9 cellular contexts compared by ENCODE assay signal in the genomic region with DNA sequence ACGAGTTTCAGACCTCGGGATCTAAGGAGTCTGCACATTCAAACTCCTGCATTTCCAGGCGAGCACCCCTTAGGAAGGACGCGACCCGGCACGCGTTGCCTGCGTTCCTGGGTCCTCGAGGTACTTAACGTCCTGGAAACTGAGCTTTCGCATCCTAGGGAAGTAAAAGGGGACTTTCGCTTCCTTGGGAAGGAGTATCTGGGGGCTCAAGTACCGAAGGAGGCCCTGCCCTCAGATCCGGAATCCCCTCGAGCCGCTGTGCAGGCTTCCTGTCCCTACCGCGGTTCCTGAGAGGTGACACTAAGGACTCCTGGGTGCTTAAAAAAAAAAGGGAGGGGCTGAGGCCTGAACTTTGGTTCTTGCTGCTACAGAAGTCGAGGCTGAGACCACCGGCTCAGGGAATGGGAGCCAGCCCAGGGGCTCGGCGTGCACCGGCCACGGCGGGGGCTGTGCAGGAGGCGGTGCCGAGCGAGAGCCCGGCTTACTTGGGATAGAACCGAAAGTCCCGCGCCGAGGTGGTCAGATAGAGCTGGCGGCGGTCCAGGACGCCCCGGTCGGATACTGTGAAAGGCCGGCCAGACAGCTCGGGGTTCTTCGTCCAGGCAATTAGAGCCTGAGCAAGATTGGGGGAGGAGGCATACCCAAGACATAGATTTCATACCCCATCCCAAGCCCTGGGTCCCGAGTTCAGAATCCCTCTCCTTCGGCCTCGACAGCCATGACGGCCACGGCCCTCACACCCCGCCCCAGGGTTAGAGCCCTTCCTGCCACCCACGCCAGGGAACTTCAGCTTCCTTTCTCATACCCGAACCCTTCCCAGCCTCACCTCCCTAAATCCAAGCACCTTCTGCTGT. TPM values are rescaled to one million over a fixed set of nuclear protein-coding genes. Genes with fewer than 3 reads are reported as not detected.
A peak's percentile ranks its signal among the peaks of the same experiment; 100 is the strongest.
DNase-seq lines count a peak whose midpoint lies in the region; ATAC-seq, FAIRE-seq and TF ChIP-seq lines count a peak whose summit lies in the region.
"Not testable (repeated sequence)": the region's sequence is repeated elsewhere in the genome, so short reads cannot be mapped to it uniquely, and the experiment has no call there.
"Had no signal": no experiment of that assay in that cellular context is flagged by ENCODE, and none has a peak within 500 bp of the region (broad histone marks: within the 10 kb centered on the region; RNA-seq: fewer than 3 reads in every experiment).

No MANE protein-coding gene starts in this region.

- H3K4me3 Mint-ChIP-seq in T-helper 1 cell treated with Interleukin-12 subunit alpha and Interleukin-12 subunit beta and Interleukin-4 antibody, amounts not matched to agents 30 μg/mL and 1 μg/mL, for 36 hours, result peak overlapping the region; percentile 85

- in situ Hi-C loops in KBM-7 (cut with MboI; ENCODE audit: low pct_unique_long_range_greater_than_20kb, low sequenced_read_pairs); HepG2 (cut with HindIII; ENCODE audit: extremely low pct_ligation_motif_present, low pct_unique_long_range_greater_than_20kb): not testable (repeated sequence)

- not testable (repeated sequence) for TF ChIP-seq RAD21 in HepG2 (CRISPR knock-in tag; IDR thresholded peaks at IDR 0.05)

- not testable (repeated sequence) for TF ChIP-seq POLR2A in esophagus squamous epithelium (IDR thresholded peaks at IDR 0.05); HepG2 (IDR thresholded peaks at IDR 0.05; ENCODE audit: insufficient read depth in 1 of 2, low read depth in 2 of 2, low read length in 2 of 2); prostate gland (IDR thresholded peaks at IDR 0.05); upper lobe of left lung (IDR thresholded peaks at IDR 0.05)

- FAIRE-seq in HepG2 (lab: Jason Lieb, UNC), result not testable (repeated sequence)

- H3K27me3 ChIP-seq in adipocyte (replicated peaks; ENCODE audit: control insufficient read depth, insufficient read depth, low read length) (peaks cover 13% of the 10 kb centered on the region), esophagus squamous epithelium (peaks cover 0 to 38% (median 0%) of the 10 kb centered on the region in 4 donors), HepG2 (ENCODE audit: control insufficient read depth in 1 of 2, insufficient read depth in 2 of 2, low read length in 2 of 2) (peaks cover 0 to 25% of the 10 kb centered on the region in 2 experiments; a peak in 3 of 5 replicates)
- not testable (repeated sequence) for H3K27me3 ChIP-seq in prostate gland (replicated peaks; ENCODE audit: insufficient read depth); upper lobe of left lung

- BruUV-seq in HepG2 (replicated peaks; lab: Mats Ljungman, UMichigan), result not testable (repeated sequence)

- not testable (repeated sequence) for H3K27ac ChIP-seq in esophagus squamous epithelium; HepG2 (ENCODE audit: extremely low read length, insufficient read depth, low read length); prostate gland
- H3K27ac ChIP-seq in upper lobe of left lung, result peak overlapping the region in 1 of 4 donors; percentile 37

- not testable (repeated sequence) for H3K9me3 ChIP-seq in adipocyte (ENCODE audit: control insufficient read depth, low read length); esophagus squamous epithelium; HepG2 (ENCODE audit: low read length); prostate gland; upper lobe of left lung

- POLR2A ChIA-PET in HepG2 (lab: Yijun Ruan, JAX), result interaction anchor here (0.8 to 2.9 kb wide), 4 partner anchors 13 to 107 kb away, joined by 3 to 21 read pairs (median 4); a partner anchor contains a TSS

- WGBS in esophagus squamous epithelium, 2 donors, result 1 to 13% methylated on average over 25 to 27 of the region's 50 CpGs
- WGBS in HepG2 (ENCODE audit: low lambda C conversion rate), result 4% methylated on average over 16 of the region's 50 CpGs
- WGBS in prostate gland, result 5% methylated on average over 50 of the region's 50 CpGs
- WGBS in upper lobe of left lung, 2 donors, result 4 to 6% methylated on average over 36 to 49 of the region's 50 CpGs

- H3K9ac ChIP-seq in adipocyte (ENCODE audit: low read length), result peak overlapping the region; percentile 51
- peak overlapping the region; percentile 54; the same call in 1 of the 2 replicates for H3K9ac ChIP-seq in HepG2 (ENCODE audit: insufficient read depth, low read depth, low read length)

- not testable (repeated sequence) for H3K4me1 ChIP-seq in adipocyte (ENCODE audit: control insufficient read depth, insufficient read depth, low read length); prostate gland (replicated peaks)
- H3K4me1 ChIP-seq in esophagus squamous epithelium, result peaks cover 0 to 35% (median 20%) of the 10 kb centered on the region in 3 donors
- H3K4me1 ChIP-seq in HepG2 (ENCODE audit: insufficient read depth, low read length), result peaks cover 27% of the 10 kb centered on the region
- H3K4me1 ChIP-seq in upper lobe of left lung, result peaks cover 15 to 27% (median 24%) of the 10 kb centered on the region in 4 donors

- CTCF ChIA-PET in HepG2 (lab: Yijun Ruan, JAX; ENCODE audit: low intra/inter-chr PET ratio, low total read pairs), result not testable (repeated sequence)

- peaks cover 30% of the 10 kb centered on the region for H3K27me3 Mint-ChIP-seq in T-helper 1 cell treated with Interleukin-12 subunit alpha and Interleukin-12 subunit beta and Interleukin-4 antibody, amounts not matched to agents 30 μg/mL and 1 μg/mL, for 36 hours (ENCODE audit: low read depth)

- peak overlapping the region; percentile 15 for H3K27ac Mint-ChIP-seq in T-helper 1 cell treated with Interleukin-12 subunit alpha and Interleukin-12 subunit beta and Interleukin-4 antibody, amounts not matched to agents 30 μg/mL and 1 μg/mL, for 36 hours

- peak; percentile 45 for ATAC-seq in HepG2
- peak in 1 of 2 donors; percentile 57 for ATAC-seq in upper lobe of left lung (ENCODE audit: low FRiP score in 2 of 2)

- H3K4me3 ChIP-seq in adipocyte (ENCODE audit: low read length), result peak overlapping the region; percentile 69
- peak overlapping the region; percentile 21 to 68 (median 48) for H3K4me3 ChIP-seq in esophagus squamous epithelium
- peak overlapping the region; percentile 37 to 63 (median 53) for H3K4me3 ChIP-seq in HepG2 (replicated peaks in 1 of 3; ENCODE audit: insufficient read depth in 1 of 3, low read depth in 2 of 3, low read length in 3 of 3)
- peak overlapping the region; percentile 16 to 35 for H3K4me3 ChIP-seq in prostate gland
- H3K4me3 ChIP-seq in upper lobe of left lung, result peak overlapping the region; percentile 5 to 60 (median 48)

- H3K4me2 ChIP-seq in HepG2 (ENCODE audit: low read depth, low read length), result peak overlapping the region; percentile 98

- intact Hi-C loops in esophagus squamous epithelium (cut with DNase I); HepG2 (cut with micrococcal nuclease; ENCODE audit: unreplicated experiment); prostate gland (cut with DNase I): not testable (repeated sequence)

- H3K36me3 ChIP-seq in adipocyte (ENCODE audit: control insufficient read depth, insufficient read depth, low read length, severe bottlenecking) (peaks cover 21% of the 10 kb centered on the region), esophagus squamous epithelium (peaks cover 0 to 33% (median 5%) of the 10 kb centered on the region in 3 donors), HepG2 (replicated peaks in 1 of 2; ENCODE audit: control insufficient read depth in 1 of 2, insufficient read depth in 2 of 2, low read length in 2 of 2) (peaks cover 4 to 19% of the 10 kb centered on the region in 2 experiments; a peak in 4 of 5 replicates), upper lobe of left lung (peaks cover 0 to 26% (median 10%) of the 10 kb centered on the region in 4 donors)
- not testable (repeated sequence) for H3K36me3 ChIP-seq in prostate gland

- not testable (repeated sequence) for H4K20me1 ChIP-seq in HepG2 (ENCODE audit: insufficient read depth, low read length)

- peak; percentile 33 for DNase-seq in D341Med (ENCODE audit: low spot score)
- peak; percentile 32 for DNase-seq in KBM-7
- DNase-seq in adipocyte (ENCODE audit: low read depth), result peak; percentile 35
- DNase-seq in esophagus squamous epithelium (lab: John Stamatoyannopoulos, UW); HepG2 (ENCODE audit: low spot score); prostate gland (ENCODE audit: low spot score): not testable (repeated sequence)
- peak in 1 of 2 donors; percentile 88 for DNase-seq in upper lobe of left lung

- peaks cover 18% of the 10 kb centered on the region for H3K36me3 Mint-ChIP-seq in T-helper 1 cell treated with Interleukin-12 subunit alpha and Interleukin-12 subunit beta and Interleukin-4 antibody, amounts not matched to agents 30 μg/mL and 1 μg/mL, for 36 hours (ENCODE audit: low read depth)

- not testable (repeated sequence) for H2AFZ ChIP-seq in HepG2 (ENCODE audit: low read length)

- TF ChIP-seq EP300 in HepG2 (IDR thresholded peaks at IDR 0.05; ENCODE audit: low read depth in 2 of 2, low read length in 2 of 2); HepG2 (CRISPR knock-in tag; IDR thresholded peaks at IDR 0.05; ENCODE audit: borderline replicate concordance); upper lobe of left lung (IDR thresholded peaks at IDR 0.05): not testable (repeated sequence)

- H3K79me2 ChIP-seq in HepG2 (ENCODE audit: insufficient read depth, low read length), result not testable (repeated sequence)

- TF ChIP-seq CTCF in esophagus squamous epithelium (IDR thresholded peaks at IDR 0.05); HepG2 (CRISPR knock-in tag; IDR thresholded peaks at IDR 0.05); prostate gland (IDR thresholded peaks at IDR 0.05); upper lobe of left lung (IDR thresholded peaks at IDR 0.05): not testable (repeated sequence)

- peaks cover 14% of the 10 kb centered on the region for H3K4me1 Mint-ChIP-seq in T-helper 1 cell treated with Interleukin-12 subunit alpha and Interleukin-12 subunit beta and Interleukin-4 antibody, amounts not matched to agents 30 μg/mL and 1 μg/mL, for 36 hours (ENCODE audit: low read depth)

- not testable (repeated sequence) for H3K9me3 Mint-ChIP-seq in T-helper 1 cell treated with Interleukin-12 subunit alpha and Interleukin-12 subunit beta and Interleukin-4 antibody, amounts not matched to agents 30 μg/mL and 1 μg/mL, for 36 hours

RNA-seq across cellular contexts. Expression of a gene that starts 1.7 kb away (rescaled TPM):
- total RNA-seq in esophagus squamous epithelium (not detected), HepG2 (2016; rRNA removed; fragmentation: Illumina TruSeq; extraction: Trizol) (not detected in 2 replicates), prostate gland (1 to 10 TPM in 1 of 2 donors, not detected in 1; 5.2 TPM), upper lobe of left lung (under 1 TPM in 1 of 6 donors, not detected in 5; 0.77 TPM)
- total RNA-seq in HepG2 (2016; cell fraction: cytosol; rRNA removed; fragmentation: Illumina TruSeq; extraction: Trizol; ENCODE audit: low read depth), result not detected in 2 replicates
- not detected in 2 replicates for total RNA-seq in HepG2 (2016; cell fraction: insoluble cytoplasmic fraction; rRNA removed; fragmentation: Illumina TruSeq; extraction: Trizol)
- not detected in 2 replicates for total RNA-seq in HepG2 (2016; cell fraction: membrane; rRNA removed; fragmentation: Illumina TruSeq; extraction: Trizol)
- not detected in 2 replicates for total RNA-seq in HepG2 (2016; cell fraction: nucleus; rRNA removed; fragmentation: Illumina TruSeq; extraction: Trizol)
- 0.82 TPM in 1 of 2 replicates, not detected in the other for polyA plus RNA-seq in HepG2 (2011; rRNA removed)
- 0.26 and 0.31 TPM in 2 replicates for polyA plus RNA-seq in HepG2 (2011; cell fraction: cytosol; rRNA removed)
- polyA plus RNA-seq in HepG2 (2011; cell fraction: nucleus; rRNA removed), result 14.9 and 17.4 TPM in 2 replicates
- polyA plus RNA-seq in HepG2 (2012), result 0.75 and 0.87 TPM in 2 replicates
- not detected in 2 replicates for polyA plus RNA-seq in HepG2 (2016; cell fraction: cytosol; fragmentation: Illumina TruSeq; extraction: Trizol; ENCODE audit: low read depth)
- not detected in 2 replicates for polyA plus RNA-seq in HepG2 (2016; cell fraction: insoluble cytoplasmic fraction; fragmentation: Illumina TruSeq; extraction: Trizol; ENCODE audit: low read depth)
- polyA plus RNA-seq in HepG2 (2016; cell fraction: membrane; fragmentation: Illumina TruSeq; extraction: Trizol; ENCODE audit: low read depth), result not detected in 2 replicates
- polyA plus RNA-seq in HepG2 (2016; cell fraction: nucleus; fragmentation: Illumina TruSeq; extraction: Trizol; ENCODE audit: insufficient read depth, low read depth), result 1.2 TPM in 1 of 2 replicates, not detected in the other
- not detected in 2 replicates for polyA minus RNA-seq in HepG2 (2011; rRNA and poly(A)+ RNA removed; ENCODE audit: low replicate concordance)
- not detected in 2 replicates for polyA minus RNA-seq in HepG2 (2011; cell fraction: cytosol; rRNA and poly(A)+ RNA removed)
- polyA minus RNA-seq in HepG2 (2011; cell fraction: nucleus; rRNA and poly(A)+ RNA removed), result not detected in 2 replicates
- total RNA-seq: G401 had no signal

RNA-seq across cellular contexts. Expression of a gene that starts 5.5 kb away (rescaled TPM):
- total RNA-seq in esophagus squamous epithelium (not detected), HepG2 (2016; rRNA removed; fragmentation: Illumina TruSeq; extraction: Trizol) (not detected in 2 replicates), prostate gland (not detected), upper lobe of left lung (not detected)
- total RNA-seq in HepG2 (2016; cell fraction: cytosol; rRNA removed; fragmentation: Illumina TruSeq; extraction: Trizol; ENCODE audit: low read depth), result not detected in 2 replicates
- total RNA-seq in HepG2 (2016; cell fraction: insoluble cytoplasmic fraction; rRNA removed; fragmentation: Illumina TruSeq; extraction: Trizol), result not detected in 2 replicates
- total RNA-seq in HepG2 (2016; cell fraction: membrane; rRNA removed; fragmentation: Illumina TruSeq; extraction: Trizol), result not detected in 2 replicates
- total RNA-seq in HepG2 (2016; cell fraction: nucleus; rRNA removed; fragmentation: Illumina TruSeq; extraction: Trizol), result not detected in 2 replicates
- polyA plus RNA-seq in HepG2 (2011; rRNA removed), result not detected in 2 replicates
- not detected in 2 replicates for polyA plus RNA-seq in HepG2 (2011; cell fraction: cytosol; rRNA removed)
- 0.31 TPM in 1 of 2 replicates, not detected in the other for polyA plus RNA-seq in HepG2 (2011; cell fraction: nucleus; rRNA removed)
- polyA plus RNA-seq in HepG2 (2012), result not detected in 2 replicates
- not detected in 2 replicates for polyA plus RNA-seq in HepG2 (2016; cell fraction: cytosol; fragmentation: Illumina TruSeq; extraction: Trizol; ENCODE audit: low read depth)
- polyA plus RNA-seq in HepG2 (2016; cell fraction: insoluble cytoplasmic fraction; fragmentation: Illumina TruSeq; extraction: Trizol; ENCODE audit: low read depth), result not detected in 2 replicates
- not detected in 2 replicates for polyA plus RNA-seq in HepG2 (2016; cell fraction: membrane; fragmentation: Illumina TruSeq; extraction: Trizol; ENCODE audit: low read depth)
- polyA plus RNA-seq in HepG2 (2016; cell fraction: nucleus; fragmentation: Illumina TruSeq; extraction: Trizol; ENCODE audit: insufficient read depth, low read depth), result not detected in 2 replicates
- polyA minus RNA-seq in HepG2 (2011; rRNA and poly(A)+ RNA removed; ENCODE audit: low replicate concordance), result not detected in 2 replicates
- not detected in 2 replicates for polyA minus RNA-seq in HepG2 (2011; cell fraction: cytosol; rRNA and poly(A)+ RNA removed)
- not detected in 2 replicates for polyA minus RNA-seq in HepG2 (2011; cell fraction: nucleus; rRNA and poly(A)+ RNA removed)
- total RNA-seq: G401 had no signal

RNA-seq across cellular contexts. Expression of a gene that starts 13.1 kb away (rescaled TPM):
- not detected for total RNA-seq in esophagus squamous epithelium
- not detected in 2 replicates for total RNA-seq in HepG2 (2016; rRNA removed; fragmentation: Illumina TruSeq; extraction: Trizol)
- total RNA-seq in HepG2 (2016; cell fraction: cytosol; rRNA removed; fragmentation: Illumina TruSeq; extraction: Trizol; ENCODE audit: low read depth), result not detected in 2 replicates
- not detected in 2 replicates for total RNA-seq in HepG2 (2016; cell fraction: insoluble cytoplasmic fraction; rRNA removed; fragmentation: Illumina TruSeq; extraction: Trizol)
- not detected in 2 replicates for total RNA-seq in HepG2 (2016; cell fraction: membrane; rRNA removed; fragmentation: Illumina TruSeq; extraction: Trizol)
- not detected in 2 replicates for total RNA-seq in HepG2 (2016; cell fraction: nucleus; rRNA removed; fragmentation: Illumina TruSeq; extraction: Trizol)
- not detected in 2 replicates for polyA plus RNA-seq in HepG2 (2011; rRNA removed)
- not detected in 2 replicates for polyA plus RNA-seq in HepG2 (2011; cell fraction: cytosol; rRNA removed)
- not detected in 2 replicates for polyA plus RNA-seq in HepG2 (2011; cell fraction: nucleus; rRNA removed)
- not detected in 2 replicates for polyA plus RNA-seq in HepG2 (2012)
- polyA plus RNA-seq in HepG2 (2016; cell fraction: cytosol; fragmentation: Illumina TruSeq; extraction: Trizol; ENCODE audit: low read depth), result not detected in 2 replicates
- not detected in 2 replicates for polyA plus RNA-seq in HepG2 (2016; cell fraction: insoluble cytoplasmic fraction; fragmentation: Illumina TruSeq; extraction: Trizol; ENCODE audit: low read depth)
- polyA plus RNA-seq in HepG2 (2016; cell fraction: membrane; fragmentation: Illumina TruSeq; extraction: Trizol; ENCODE audit: low read depth), result not detected in 2 replicates
- polyA plus RNA-seq in HepG2 (2016; cell fraction: nucleus; fragmentation: Illumina TruSeq; extraction: Trizol; ENCODE audit: insufficient read depth, low read depth), result not detected in 2 replicates
- not detected in 2 replicates for polyA minus RNA-seq in HepG2 (2011; rRNA and poly(A)+ RNA removed; ENCODE audit: low replicate concordance)
- polyA minus RNA-seq in HepG2 (2011; cell fraction: cytosol; rRNA and poly(A)+ RNA removed), result not detected in 2 replicates
- not detected in 2 replicates for polyA minus RNA-seq in HepG2 (2011; cell fraction: nucleus; rRNA and poly(A)+ RNA removed)
- total RNA-seq in prostate gland, result not detected
- total RNA-seq in upper lobe of left lung, result not detected
- total RNA-seq: G401 had no signal

RNA-seq across cellular contexts. Expression of a gene that starts 18.1 kb away (rescaled TPM):
- total RNA-seq in esophagus squamous epithelium (not detected), HepG2 (2016; rRNA removed; fragmentation: Illumina TruSeq; extraction: Trizol) (not detected in 2 replicates), prostate gland (not detected), upper lobe of left lung (not detected)
- not detected in 2 replicates for total RNA-seq in HepG2 (2016; cell fraction: cytosol; rRNA removed; fragmentation: Illumina TruSeq; extraction: Trizol; ENCODE audit: low read depth)
- total RNA-seq in HepG2 (2016; cell fraction: insoluble cytoplasmic fraction; rRNA removed; fragmentation: Illumina TruSeq; extraction: Trizol), result not detected in 2 replicates
- total RNA-seq in HepG2 (2016; cell fraction: membrane; rRNA removed; fragmentation: Illumina TruSeq; extraction: Trizol), result not detected in 2 replicates
- total RNA-seq in HepG2 (2016; cell fraction: nucleus; rRNA removed; fragmentation: Illumina TruSeq; extraction: Trizol), result not detected in 2 replicates
- not detected in 2 replicates for polyA plus RNA-seq in HepG2 (2011; rRNA removed)
- polyA plus RNA-seq in HepG2 (2011; cell fraction: cytosol; rRNA removed), result not detected in 2 replicates
- not detected in 2 replicates for polyA plus RNA-seq in HepG2 (2011; cell fraction: nucleus; rRNA removed)
- polyA plus RNA-seq in HepG2 (2012), result not detected in 2 replicates
- not detected in 2 replicates for polyA plus RNA-seq in HepG2 (2016; cell fraction: cytosol; fragmentation: Illumina TruSeq; extraction: Trizol; ENCODE audit: low read depth)
- polyA plus RNA-seq in HepG2 (2016; cell fraction: insoluble cytoplasmic fraction; fragmentation: Illumina TruSeq; extraction: Trizol; ENCODE audit: low read depth), result not detected in 2 replicates
- not detected in 2 replicates for polyA plus RNA-seq in HepG2 (2016; cell fraction: membrane; fragmentation: Illumina TruSeq; extraction: Trizol; ENCODE audit: low read depth)
- not detected in 2 replicates for polyA plus RNA-seq in HepG2 (2016; cell fraction: nucleus; fragmentation: Illumina TruSeq; extraction: Trizol; ENCODE audit: insufficient read depth, low read depth)
- not detected in 2 replicates for polyA minus RNA-seq in HepG2 (2011; rRNA and poly(A)+ RNA removed; ENCODE audit: low replicate concordance)
- not detected in 2 replicates for polyA minus RNA-seq in HepG2 (2011; cell fraction: cytosol; rRNA and poly(A)+ RNA removed)
- not detected in 2 replicates for polyA minus RNA-seq in HepG2 (2011; cell fraction: nucleus; rRNA and poly(A)+ RNA removed)
- total RNA-seq: G401 had no signal

RNA-seq across cellular contexts. Expression of a gene that starts 24.9 kb away (rescaled TPM):
- 100 to 1,000 TPM; 102 to 140 (median 119) TPM for total RNA-seq in esophagus squamous epithelium
- total RNA-seq in HepG2 (2016; rRNA removed; fragmentation: Illumina TruSeq; extraction: Trizol), result 108 and 122 TPM in 2 replicates
- 42.8 and 44.4 TPM in 2 replicates for total RNA-seq in HepG2 (2016; cell fraction: cytosol; rRNA removed; fragmentation: Illumina TruSeq; extraction: Trizol; ENCODE audit: low read depth)
- total RNA-seq in HepG2 (2016; cell fraction: insoluble cytoplasmic fraction; rRNA removed; fragmentation: Illumina TruSeq; extraction: Trizol), result 98.2 and 127 TPM in 2 replicates
- 53.1 and 56.0 TPM in 2 replicates for total RNA-seq in HepG2 (2016; cell fraction: membrane; rRNA removed; fragmentation: Illumina TruSeq; extraction: Trizol)
- total RNA-seq in HepG2 (2016; cell fraction: nucleus; rRNA removed; fragmentation: Illumina TruSeq; extraction: Trizol), result 57.1 and 62.8 TPM in 2 replicates
- polyA plus RNA-seq in HepG2 (2011; rRNA removed), result 109 and 120 TPM in 2 replicates
- 120 and 188 TPM in 2 replicates for polyA plus RNA-seq in HepG2 (2011; cell fraction: cytosol; rRNA removed)
- polyA plus RNA-seq in HepG2 (2011; cell fraction: nucleus; rRNA removed), result 169 and 241 TPM in 2 replicates
- polyA plus RNA-seq in HepG2 (2012), result 71.6 and 76.0 TPM in 2 replicates
- polyA plus RNA-seq in HepG2 (2016; cell fraction: cytosol; fragmentation: Illumina TruSeq; extraction: Trizol; ENCODE audit: low read depth), result 38.1 and 42.9 TPM in 2 replicates
- 87.8 and 103 TPM in 2 replicates for polyA plus RNA-seq in HepG2 (2016; cell fraction: insoluble cytoplasmic fraction; fragmentation: Illumina TruSeq; extraction: Trizol; ENCODE audit: low read depth)
- polyA plus RNA-seq in HepG2 (2016; cell fraction: membrane; fragmentation: Illumina TruSeq; extraction: Trizol; ENCODE audit: low read depth), result 44.0 and 49.8 TPM in 2 replicates
- polyA plus RNA-seq in HepG2 (2016; cell fraction: nucleus; fragmentation: Illumina TruSeq; extraction: Trizol; ENCODE audit: insufficient read depth, low read depth), result 101 and 102 TPM in 2 replicates
- polyA minus RNA-seq in HepG2 (2011; rRNA and poly(A)+ RNA removed; ENCODE audit: low replicate concordance), result 203 and 355 TPM in 2 replicates
- polyA minus RNA-seq in HepG2 (2011; cell fraction: cytosol; rRNA and poly(A)+ RNA removed), result 65.7 and 86.3 TPM in 2 replicates
- 47.3 and 59.2 TPM in 2 replicates for polyA minus RNA-seq in HepG2 (2011; cell fraction: nucleus; rRNA and poly(A)+ RNA removed)
- total RNA-seq in prostate gland, result 100 to 1,000 TPM; 110 to 126 TPM
- total RNA-seq in upper lobe of left lung, result 100 to 1,000 TPM in 2 of 6 donors, 10 to 100 TPM in 4; 45.7 to 105 (median 70.6) TPM
